ENCODE assay signal across 8 cellular contexts in the genomic region with DNA sequence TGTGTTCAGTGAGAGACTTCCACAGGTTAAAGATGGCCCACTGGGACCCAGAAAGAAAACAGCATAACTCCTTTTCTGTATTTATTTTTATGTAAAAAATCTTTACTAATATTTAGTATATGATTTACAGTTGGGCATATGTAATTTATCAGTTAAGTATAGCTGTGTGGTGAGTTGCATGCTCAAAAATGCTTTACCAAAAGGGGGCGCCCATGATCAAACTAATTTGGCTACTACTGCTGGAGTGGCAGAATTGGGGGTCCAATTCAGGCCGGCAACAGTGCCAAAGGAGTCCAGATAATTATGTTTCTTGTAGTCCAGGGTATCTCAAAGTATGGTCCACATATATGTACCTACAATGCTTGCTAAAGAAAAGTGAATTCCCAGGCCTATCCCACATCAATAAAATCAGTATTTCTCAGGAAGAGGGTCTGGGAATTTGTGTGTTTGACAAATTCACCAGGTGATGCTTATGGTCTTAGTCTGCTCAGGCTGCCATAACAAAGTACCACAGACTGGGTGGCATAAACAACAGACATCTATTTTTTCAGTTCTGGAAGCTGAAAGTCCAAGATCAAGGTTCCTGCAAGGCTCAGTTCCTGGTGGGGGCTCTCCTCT.
DNase-seq lines count a peak whose midpoint lies in the region; ATAC-seq, FAIRE-seq and TF ChIP-seq lines count a peak whose summit lies in the region.

No MANE protein-coding gene starts in this region.

- H3K9me3 ChIP-seq in neural cell (ENCODE audit: low read length) (no peaks in the 10 kb centered on the region), uterus (no peaks in the 10 kb centered on the region)

- no peak overlapping the region for H3K4me2 ChIP-seq in neural cell (ENCODE audit: low read length)

- H3K79me2 ChIP-seq in neural cell (replicated peaks; ENCODE audit: insufficient read depth, low read length) = no peaks in the 10 kb centered on the region

- no peaks in the 10 kb centered on the region for H3F3A ChIP-seq in neural cell (ENCODE audit: insufficient read depth, low read length, poor library complexity, severe bottlenecking)

- H3K4me3 ChIP-seq in neural cell (ENCODE audit: low read length) (no peak overlapping the region), uterus (no peak overlapping the region)

- no peak overlapping the region for H3K27ac ChIP-seq in neural cell (ENCODE audit: low read length)
- H3K27ac ChIP-seq in uterus = no peak overlapping the region

- H3K4me1 ChIP-seq in uterus = no peaks in the 10 kb centered on the region

- no peak for ATAC-seq in esophagus mucosa
- no peak for ATAC-seq in HG03025 (IDR thresholded peaks at IDR 0.05; ENCODE audit: low FRiP score, unreplicated experiment)

- no peak for FAIRE-seq in D721Med (lab: Jason Lieb, UNC)

- TF ChIP-seq RAD21 in neural cell (conservative IDR thresholded peaks at IDR 0.05) = peak; percentile 25

- intact Hi-C loops in uterus (cut with DNase I; ENCODE audit: low total_unique reads) = no loop called here

- H3K9me2 ChIP-seq in neural cell (ENCODE audit: insufficient read depth, low read length) = no peaks in the 10 kb centered on the region

- TF ChIP-seq EP300 in neural cell (conservative IDR thresholded peaks at IDR 0.05; ENCODE audit: poor library complexity, severe bottlenecking) = no peak

- H3K36me3 ChIP-seq in neural cell (ENCODE audit: insufficient read depth, low read length) (no peaks in the 10 kb centered on the region), uterus (no peaks in the 10 kb centered on the region)

- H3K27me3 ChIP-seq in neural cell (ENCODE audit: insufficient read depth, low read depth, low read length) = no peaks in the 10 kb centered on the region
- no peaks in the 10 kb centered on the region for H3K27me3 ChIP-seq in uterus

- TF ChIP-seq CTCF in D721Med (IDR thresholded peaks at IDR 0.05; ENCODE audit: insufficient read depth, missing control alignments) (peak; percentile 65), LNCAP (IDR thresholded peaks at IDR 0.05) (peak; percentile 80), neural cell (IDR thresholded peaks at IDR 0.05; ENCODE audit: poor library complexity, severe bottlenecking) (peak; percentile 30), uterus (IDR thresholded peaks at IDR 0.05) (peak in 3 of 4 experiments; percentile 18 to 28 (median 25))

- H2AFZ ChIP-seq in neural cell (ENCODE audit: low read depth, low read length) = no peak overlapping the region

- no peaks in the 10 kb centered on the region for H4K20me1 ChIP-seq in neural cell (ENCODE audit: insufficient read depth)

- DNase-seq in D721Med (ENCODE audit: insufficient read length, low spot score) = no peak
- peak; percentile 23 for DNase-seq in activated CD4-positive, alpha-beta T cell treated with anti-CD3 and anti-CD28 coated beads for 24 hours (ENCODE audit: low read depth in 2 of 2)
- DNase-seq in dermis blood vessel endothelial cell = peak; percentile 73
- no peak for DNase-seq in uterus

- no peak for TF ChIP-seq POLR2A in uterus (IDR thresholded peaks at IDR 0.05)

- no peak overlapping the region for H3K9ac ChIP-seq in neural cell (ENCODE audit: low read length)

TF ChIP-seq in neural cell, 6 proteins besides CTCF, POLR2A, EP300 and RAD21:
- TF ChIP-seq POLR2AphosphoS5 (IDR thresholded peaks at IDR 0.05) = no peak
- TF ChIP-seq TAF1 (IDR thresholded peaks at IDR 0.05; ENCODE audit: low read depth) = no peak
- no peak for TF ChIP-seq SMC3 (conservative IDR thresholded peaks at IDR 0.05; ENCODE audit: poor library complexity)
- TF ChIP-seq MXI1 (conservative IDR thresholded peaks at IDR 0.05; ENCODE audit: poor library complexity, severe bottlenecking) = no peak

Comparison
In these comparisons a context has a peak if more than half of its experiments do, and no peak if none do; other contexts are left out.
1. DNase-seq: peak in activated CD4-positive, alpha-beta T cell treated with anti-CD3 and anti-CD28 coated beads for 24 hours (2 of 2) and dermis blood vessel endothelial cell (single experiment); none in D721Med (single experiment) and uterus (0 of 2).
2. CTCF ChIP-seq: peak in every context shown above with its lines; median percentile 80 in LNCAP; 65 in D721Med; 30 in neural cell; 25 in uterus.